Comparison of ENCODE assay signal across 25 cellular contexts in the genomic region with DNA sequence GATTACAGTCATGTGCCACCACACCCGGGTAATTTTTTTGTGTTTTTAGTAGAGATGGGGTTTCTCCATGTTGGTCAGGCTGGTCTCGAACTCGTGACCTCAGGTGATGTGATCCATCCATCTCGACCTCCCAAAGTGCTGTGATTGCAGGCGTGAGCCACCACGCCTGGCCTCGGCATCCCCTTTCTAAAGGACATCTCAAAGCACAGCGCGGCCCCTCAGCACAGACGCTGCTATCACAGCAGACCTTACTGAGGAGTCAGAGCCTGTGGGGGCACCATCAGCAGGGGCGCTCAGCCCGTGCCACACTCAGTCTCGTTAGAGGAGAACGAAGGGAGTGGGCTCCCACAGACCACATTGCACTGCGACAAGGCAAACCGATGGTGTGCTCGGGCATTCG.
"Had no signal": no experiment of that assay in that cellular context is flagged by ENCODE, and none has a peak within 500 bp of the region (broad histone marks: within the 10 kb centered on the region; RNA-seq: fewer than 3 reads in every experiment).

No MANE protein-coding gene starts in this region.

- H3K9me3 ChIP-seq: esophagus squamous epithelium, lower lobe of right lung, neutrophil, prostate gland, right atrium auricular region, suprapubic skin, upper lobe of left lung had no signal

- H3K36me3 Mint-ChIP-seq: natural killer cell had no signal

- H3K4me3 Mint-ChIP-seq: dendritic cell treated with granulocyte-macrophage colony-stimulating factor and Interleukin-4, amounts not matched to agents 40 ng/mL and 50 ng/mL, for 4 days; natural killer cell; stimulated activated naive CD8-positive, alpha-beta T cell treated with anti-CD3 and anti-CD28 coated beads, Interleukin-15, amount 100 ng/mL, for 72 hours had no signal

- H3K27ac Mint-ChIP-seq: dendritic cell treated with granulocyte-macrophage colony-stimulating factor and Interleukin-4, amounts not matched to agents 40 ng/mL and 50 ng/mL, for 4 days; natural killer cell; stimulated activated naive CD8-positive, alpha-beta T cell treated with anti-CD3 and anti-CD28 coated beads, Interleukin-15, amount 100 ng/mL, for 72 hours had no signal

- H3K4me3 ChIP-seq: esophagus squamous epithelium, lower lobe of right lung, prostate gland, right atrium auricular region, smooth muscle cell, suprapubic skin, upper lobe of left lung had no signal

- H3K9me3 Mint-ChIP-seq: dendritic cell treated with granulocyte-macrophage colony-stimulating factor and Interleukin-4, amounts not matched to agents 40 ng/mL and 50 ng/mL, for 4 days; natural killer cell; stimulated activated naive CD8-positive, alpha-beta T cell treated with anti-CD3 and anti-CD28 coated beads, Interleukin-15, amount 100 ng/mL, for 72 hours had no signal

- H3K79me2 ChIP-seq: parathyroid adenoma had no signal

- FAIRE-seq: colon, keratinocyte, urothelium cell line had no signal

- DNase-seq: cerebellar nuclear complex; effector CD8-positive, alpha-beta T cell; erythroblast; esophagus squamous epithelium; foreskin melanocyte; natural killer cell; stimulated activated CD4-positive, alpha-beta T cell treated with anti-CD3 and anti-CD28 coated beads, Interleukin-12 subunit alpha, Interleukin-12 subunit beta, amount 100 ng/mL, for 4 hours; stimulated activated CD4-positive, alpha-beta T cell treated with anti-CD3 and anti-CD28 coated beads, Interleukin-1b, Interleukin-23, amount 100 ng/mL, for 48 hours; stimulated activated CD4-positive, alpha-beta T cell treated with anti-CD3 and anti-CD28 coated beads, Interleukin-4, amount 100 ng/mL, for 1 hour; stimulated activated CD8-positive, alpha-beta memory T cell treated with anti-CD3 and anti-CD28 coated beads, Interleukin-4, amount 100 ng/mL, for 48 hours; stimulated activated naive CD4-positive, alpha-beta T cell; stimulated activated naive CD8-positive, alpha-beta T cell treated with anti-CD3 and anti-CD28 coated beads, Interleukin-15, amount 100 ng/mL, for 72 hours; upper lobe of left lung had no signal

- H3K27ac ChIP-seq: lower lobe of right lung, neutrophil, parathyroid adenoma, prostate gland, right atrium auricular region, suprapubic skin, upper lobe of left lung had no signal

- H3K4me2 ChIP-seq: smooth muscle cell had no signal

- H3K9ac ChIP-seq: parathyroid adenoma had no signal

- H3K4me1 Mint-ChIP-seq: natural killer cell had no signal

- H3K27me3 ChIP-seq: esophagus squamous epithelium, neutrophil, right atrium auricular region, suprapubic skin, upper lobe of left lung had no signal

- H3K27me3 Mint-ChIP-seq: stimulated activated naive CD8-positive, alpha-beta T cell treated with anti-CD3 and anti-CD28 coated beads, Interleukin-15, amount 100 ng/mL, for 72 hours had no signal

- H3K36me3 ChIP-seq: lower lobe of right lung, neutrophil, prostate gland, right atrium auricular region, suprapubic skin, upper lobe of left lung had no signal

- H2AFZ ChIP-seq: parathyroid adenoma had no signal

- H3K4me1 ChIP-seq: lower lobe of right lung, parathyroid adenoma, prostate gland, right atrium auricular region, upper lobe of left lung had no signal

- ATAC-seq: natural killer cell; sciatic nerve; stimulated activated naive CD8-positive, alpha-beta T cell treated with anti-CD3 and anti-CD28 coated beads, Interleukin-15, amount 100 ng/mL, for 72 hours had no signal
